ENCODE assay signal across 11 cellular contexts in genomic region chr9:109781086-109781485, GRCh38. TPM values are rescaled to one million over a fixed set of nuclear protein-coding genes. Genes with fewer than 3 reads are reported as not detected.
DNase-seq lines count a peak whose midpoint lies in the region; ATAC-seq and TF ChIP-seq lines count a peak whose summit lies in the region.
"Had no signal": no experiment of that assay in that cellular context is flagged by ENCODE, and none has a peak within 500 bp of the region (broad histone marks: within the 10 kb centered on the region; RNA-seq: fewer than 3 reads in every experiment).

No MANE protein-coding gene starts in this region.

- H3K36me3 Mint-ChIP-seq in type B pancreatic cell (peaks cover 7% of the 10 kb centered on the region), natural killer cell (no peaks in the 10 kb centered on the region)

- H3K27me3 Mint-ChIP-seq in type B pancreatic cell (peaks cover 37% of the 10 kb centered on the region), natural killer cell (ENCODE audit: low read depth in 2 of 2) (peaks cover 18 to 25% of the 10 kb centered on the region in 2 donors)

- CTCF ChIA-PET in PC-3 (lab: Charles Lee): no interaction called here

- H2BK5ac ChIP-seq in mesenchymal stem cell (ENCODE audit: low read depth, low read length, poor library complexity, severe bottlenecking): no peak overlapping the region

- H3K79me2 ChIP-seq in PC-3 (ENCODE audit: low read length): no peaks in the 10 kb centered on the region

- H3K27ac Mint-ChIP-seq in type B pancreatic cell (no peak overlapping the region), natural killer cell (no peak overlapping the region)

- H3K9me3 ChIP-seq in PC-3 (ENCODE audit: low read length) (no peaks in the 10 kb centered on the region), esophagus squamous epithelium (no peaks in the 10 kb centered on the region), mesenchymal stem cell (ENCODE audit: control insufficient read depth, low read length) (no peaks in the 10 kb centered on the region)

- no TSS peak for BruUV-seq in PC-3 (replicated peaks; lab: Mats Ljungman, UMichigan)

- H3K4me3 ChIP-seq in PC-3 (ENCODE audit: low read length): peak overlapping the region; percentile 88
- peak overlapping the region in 3 of 4 donors; percentile 44 to 70 (median 52) for H3K4me3 ChIP-seq in esophagus squamous epithelium
- peak overlapping the region; percentile 76 to 95 for H3K4me3 ChIP-seq in mesenchymal stem cell (ENCODE audit: insufficient read depth in 1 of 2, low read depth in 1 of 2, low read length in 2 of 2)

- peaks cover 10% of the 10 kb centered on the region for H3K4me1 Mint-ChIP-seq in type B pancreatic cell (ENCODE audit: unreplicated experiment)
- no peaks in the 10 kb centered on the region for H3K4me1 Mint-ChIP-seq in natural killer cell

- TF ChIP-seq POLR2A in esophagus squamous epithelium (IDR thresholded peaks at IDR 0.05): no peak

- H3K4me3 Mint-ChIP-seq in type B pancreatic cell (peak overlapping the region; percentile 94), natural killer cell (no peak overlapping the region)

- H3K18ac ChIP-seq in mesenchymal stem cell (ENCODE audit: low read depth in 1 of 2, low read length in 2 of 2): peak overlapping the region in 1 of 2 experiments; percentile 8

- H3K14ac ChIP-seq in mesenchymal stem cell (ENCODE audit: low read length in 2 of 2): no peak overlapping the region

- H3K4me2 ChIP-seq in PC-3 (ENCODE audit: low read length) (peak overlapping the region; percentile 94), mesenchymal stem cell (ENCODE audit: low read length, poor library complexity, severe bottlenecking) (peak overlapping the region; percentile 87)
- H3K4me2 ChIP-seq: KMS-11 had no signal

- H3K9ac ChIP-seq in PC-3 (ENCODE audit: low read length) (peak overlapping the region; percentile 48; the same call in 1 of the 2 replicates), mesenchymal stem cell (ENCODE audit: low read length) (peak overlapping the region; percentile 93)
- H3K9ac ChIP-seq: KMS-11 had no signal

- DNase-seq in PC-3: no peak
- DNase-seq in esophagus squamous epithelium (lab: John Stamatoyannopoulos, UW): no peak
- no peak for DNase-seq in mesenchymal stem cell
- no peak for DNase-seq in type B pancreatic cell (ENCODE audit: extremely low spot score, unreplicated experiment)
- no peak for DNase-seq in stimulated activated naive CD4-positive, alpha-beta T cell (lab: John Stamatoyannopoulos, UW)
- DNase-seq in NCI-H524 treated with DMSO at 0.1 percent for 48 hours (lab: John Stamatoyannopoulos, UW): no peak
- DNase-seq in natural killer cell: no peak
- DNase-seq: activated naive CD4-positive, alpha-beta T cell; NCI-H82 had no signal

- no peaks in the 10 kb centered on the region for H3K27me3 ChIP-seq in PC-3 (ENCODE audit: low read length)
- H3K27me3 ChIP-seq in esophagus squamous epithelium: peaks cover 0 to 53% (median 0%) of the 10 kb centered on the region in 4 donors
- H3K27me3 ChIP-seq in mesenchymal stem cell (ENCODE audit: control insufficient read depth in 1 of 2, insufficient read depth in 1 of 2, low read length in 2 of 2): no peaks in the 10 kb centered on the region

- TF ChIP-seq CTCF in PC-3 (conservative IDR thresholded peaks at IDR 0.05; ENCODE audit: low read depth, low read length) (no peak), esophagus squamous epithelium (IDR thresholded peaks at IDR 0.05) (no peak), type B pancreatic cell (conservative IDR thresholded peaks at IDR 0.05) (no peak), natural killer cell (IDR thresholded peaks at IDR 0.05) (no peak)

- no peaks in the 10 kb centered on the region for H3K36me3 ChIP-seq in PC-3 (ENCODE audit: low read depth, low read length)
- H3K36me3 ChIP-seq in esophagus squamous epithelium: no peaks in the 10 kb centered on the region
- no peaks in the 10 kb centered on the region for H3K36me3 ChIP-seq in mesenchymal stem cell (ENCODE audit: control insufficient read depth in 1 of 2, insufficient read depth in 2 of 2, low read depth in 1 of 2, low read length in 2 of 2)

- peaks cover 4% of the 10 kb centered on the region for H3K9me3 Mint-ChIP-seq in type B pancreatic cell
- peaks cover 0 to 2% of the 10 kb centered on the region in 2 donors for H3K9me3 Mint-ChIP-seq in natural killer cell

- H4K20me1 ChIP-seq in PC-3 (ENCODE audit: low read length): no peaks in the 10 kb centered on the region

- no peak for ATAC-seq in PC-3
- no peak for ATAC-seq in natural killer cell
- ATAC-seq in GM18868 (IDR thresholded peaks at IDR 0.05; ENCODE audit: unreplicated experiment): no peak

- no peak overlapping the region for H2BK120ac ChIP-seq in mesenchymal stem cell (ENCODE audit: low read depth, low read length)

- H4K91ac ChIP-seq in mesenchymal stem cell (ENCODE audit: low read length): no peak overlapping the region

- no peaks in the 10 kb centered on the region for H3F3A ChIP-seq in PC-3 (ENCODE audit: low read length, unreplicated experiment)

- no peak overlapping the region for H4K8ac ChIP-seq in mesenchymal stem cell (ENCODE audit: low read length)

- no peaks in the 10 kb centered on the region for H3K4me1 ChIP-seq in PC-3 (ENCODE audit: insufficient read depth, low read length)
- H3K4me1 ChIP-seq in esophagus squamous epithelium: peaks cover 0 to 14% (median 5%) of the 10 kb centered on the region in 3 donors
- H3K4me1 ChIP-seq in mesenchymal stem cell (ENCODE audit: control insufficient read depth, insufficient read depth, low read depth, low read length): peaks cover 3% of the 10 kb centered on the region

- peaks cover 14% of the 10 kb centered on the region for H3K79me1 ChIP-seq in mesenchymal stem cell (replicated peaks; ENCODE audit: low read length, poor library complexity, severe bottlenecking)

- H2BK15ac ChIP-seq in mesenchymal stem cell (ENCODE audit: low read depth, poor library complexity, severe bottlenecking): no peak overlapping the region

- H2BK12ac ChIP-seq in mesenchymal stem cell (ENCODE audit: low read length in 2 of 2): peak overlapping the region in 1 of 2 experiments; percentile 28

- no peak overlapping the region for H2AK5ac ChIP-seq in mesenchymal stem cell (ENCODE audit: low read length, severe bottlenecking)

- no peak overlapping the region for H3K4ac ChIP-seq in mesenchymal stem cell (ENCODE audit: low read depth in 1 of 2, low read length in 2 of 2)

- H3K27ac ChIP-seq in PC-3 (ENCODE audit: low read length) (no peak overlapping the region), esophagus squamous epithelium (peak overlapping the region in 3 of 4 donors; percentile 50 to 68 (median 62)), mesenchymal stem cell (ENCODE audit: low read length, poor library complexity, severe bottlenecking) (no peak overlapping the region)
- H3K27ac ChIP-seq: KMS-11 had no signal

- no peak overlapping the region for H3K23ac ChIP-seq in mesenchymal stem cell (ENCODE audit: low read length in 2 of 2)

- WGBS in esophagus squamous epithelium, 2 donors: 56 to 71% methylated on average over 5 of the region's 5 CpGs
- WGBS in mesenchymal stem cell: 85% methylated on average over 1 of the region's 5 CpGs

- intact Hi-C loops in PC-3 (cut with micrococcal nuclease): no loop called here
- intact Hi-C loops in esophagus squamous epithelium (cut with DNase I): no loop called here
- intact Hi-C loops in natural killer cell (cut with micrococcal nuclease): no loop called here

- POLR2A ChIA-PET in PC-3 (lab: Charles Lee; ENCODE audit: unreplicated experiment): no interaction called here

- peak overlapping the region; percentile 94 for H2AFZ ChIP-seq in PC-3 (ENCODE audit: low read length)
- H2AFZ ChIP-seq in mesenchymal stem cell (ENCODE audit: low read depth, low read length): no peak overlapping the region

- no peaks in the 10 kb centered on the region for H3K9me2 ChIP-seq in PC-3 (replicated peaks; ENCODE audit: low read length)

RNA-seq across cellular contexts. Expression of gene PALM2AKAP2, which starts 1.1 kb away (rescaled TPM):
- total RNA-seq in PC-3 (2014; rRNA removed): 0.22 and 1.2 TPM in 2 replicates
- 1 to 10 TPM in 2 of 4 donors, under 1 TPM in 2; 0.34 to 3.3 (median 0.81) TPM for total RNA-seq in esophagus squamous epithelium
- polyA plus RNA-seq in mesenchymal stem cell (2013, experiment 1 of 2): 11.3 TPM
- 10.8 TPM for polyA plus RNA-seq in mesenchymal stem cell (2013, experiment 2 of 2)
- total RNA-seq in type B pancreatic cell (ENCODE audit: low replicate concordance): 4.2 and 24.4 TPM in 2 replicates
- total RNA-seq in natural killer cell: not detected

Comparison
In these comparisons a context has a peak if more than half of its experiments do, and no peak if none do; other contexts are left out.
1. H3K27ac ChIP-seq: peak in esophagus squamous epithelium (3 of 4); none in PC-3 (single experiment) and mesenchymal stem cell (single experiment).
2. Peak in every context shown above with its lines, with median percentiles within 50 percentile points of each other: H3K4me3 ChIP-seq.